ENCODE assay signal across 8 cellular contexts in genomic region chr14:49621114-49621881, GRCh38. TPM values are rescaled to one million over a fixed set of nuclear protein-coding genes. Genes with fewer than 3 reads are reported as not detected.
A peak's percentile ranks its signal among the peaks of the same experiment; 100 is the strongest.
DNase-seq lines count a peak whose midpoint lies in the region; ATAC-seq, FAIRE-seq and TF ChIP-seq lines count a peak whose summit lies in the region.

No MANE protein-coding gene starts in this region.

- peak overlapping the region; percentile 99 for H3K27ac Mint-ChIP-seq in activated T-helper 17 cell treated with anti-CD3 and anti-CD28 coated beads, Interleukin-2, amount 50 U/mL, for 72 hours
- H3K27ac Mint-ChIP-seq in neural progenitor cell = no peak overlapping the region

- peak overlapping the region; percentile 4 for H3K9ac ChIP-seq in neural progenitor cell

- TF ChIP-seq EP300 in A549 (IDR thresholded peaks at IDR 0.05) = no peak

- peak overlapping the region; percentile 94 for H3K4me2 ChIP-seq in A549
- H3K4me2 ChIP-seq in neural progenitor cell = peak overlapping the region; percentile 95

- H3K9me3 ChIP-seq in A549 (no peaks in the 10 kb centered on the region), neural progenitor cell (ENCODE audit: low read depth) (no peaks in the 10 kb centered on the region)

- DNase-seq in A549 (ENCODE audit: low read depth in 1 of 2, low spot score in 1 of 2) = peak in 1 of 2 experiments; percentile 80
- peak; percentile 63 for DNase-seq in NCI-H510A treated with DMSO at 0.1 percent for 48 hours (lab: John Stamatoyannopoulos, UW)
- DNase-seq in foreskin fibroblast = peak; percentile 44 to 81
- DNase-seq in neural progenitor cell (ENCODE audit: low spot score) = peak; percentile 79
- peak; percentile 72 for DNase-seq in urothelium cell line (ENCODE audit: low spot score)

- H3K27me3 Mint-ChIP-seq in activated T-helper 17 cell treated with anti-CD3 and anti-CD28 coated beads, Interleukin-2, amount 50 U/mL, for 72 hours = no peaks in the 10 kb centered on the region
- peaks cover 5% of the 10 kb centered on the region for H3K27me3 Mint-ChIP-seq in neural progenitor cell (ENCODE audit: insufficient read depth, low read depth)

- CTCF ChIA-PET in A549 (lab: Yijun Ruan, JAX) = interaction anchor here (1.1 to 5.2 kb wide), 5 partner anchors 9 to 231 kb away, joined by 4 to 55 read pairs (median 7); partner anchors contain the start of genes DNAAF2, LRR1 and NEMF

- H3K4me3 Mint-ChIP-seq in activated T-helper 17 cell treated with anti-CD3 and anti-CD28 coated beads, Interleukin-2, amount 50 U/mL, for 72 hours = peak overlapping the region; percentile 95
- peak overlapping the region; percentile 100 for H3K4me3 Mint-ChIP-seq in neural progenitor cell

- H3K27me3 ChIP-seq in neural progenitor cell = no peaks in the 10 kb centered on the region

- peaks cover 22% of the 10 kb centered on the region for H3K36me3 ChIP-seq in neural progenitor cell

- peaks cover 19% of the 10 kb centered on the region for H3K4me1 Mint-ChIP-seq in activated T-helper 17 cell treated with anti-CD3 and anti-CD28 coated beads, Interleukin-2, amount 50 U/mL, for 72 hours
- peaks cover 34% of the 10 kb centered on the region for H3K4me1 Mint-ChIP-seq in neural progenitor cell

- no peak for TF ChIP-seq POLR2A in A549 (IDR thresholded peaks at IDR 0.05; ENCODE audit: low read length)

- 16% methylated on average over 12 of the region's 65 CpGs for WGBS in A549 (ENCODE audit: missing lambda C conversion rate)

- FAIRE-seq in A549 (lab: Jason Lieb, UNC) (no peak), urothelium cell line (lab: Jason Lieb, UNC) (no peak)

- POLR2A ChIA-PET in A549 (lab: Yijun Ruan, JAX) = interaction anchor here (0.6 to 3.3 kb wide), 13 partner anchors 9 to 241 kb away, joined by 3 to 50 read pairs (median 8); partner anchors contain the start of genes DNAAF2, KLHDC2, LRR1 and NEMF

- peaks cover 51% of the 10 kb centered on the region for H3F3A ChIP-seq in neural progenitor cell (ENCODE audit: low read depth)

- peaks cover 99% of the 10 kb centered on the region for H3K36me3 Mint-ChIP-seq in activated T-helper 17 cell treated with anti-CD3 and anti-CD28 coated beads, Interleukin-2, amount 50 U/mL, for 72 hours (ENCODE audit: low read depth)
- peaks cover 20% of the 10 kb centered on the region for H3K36me3 Mint-ChIP-seq in neural progenitor cell

- TF ChIP-seq RAD21 in A549 (conservative IDR thresholded peaks at IDR 0.05 in 1 of 2, IDR thresholded peaks at IDR 0.05 in 1 of 2) = no peak

- ATAC-seq in A549 (peak; percentile 64 to 71), HG02885 (IDR thresholded peaks at IDR 0.05; ENCODE audit: poor library complexity, unreplicated experiment) (peak; percentile 31)
- peak; percentile 7 for ATAC-seq in activated T-helper 17 cell treated with anti-CD3 and anti-CD28 coated beads, Interleukin-2, amount 50 U/mL, for 72 hours (replicated peaks)

- no peaks in the 10 kb centered on the region for H3K9me3 Mint-ChIP-seq in activated T-helper 17 cell treated with anti-CD3 and anti-CD28 coated beads, Interleukin-2, amount 50 U/mL, for 72 hours
- no peaks in the 10 kb centered on the region for H3K9me3 Mint-ChIP-seq in neural progenitor cell

- H3K4me1 ChIP-seq in A549 (peaks cover 55% of the 10 kb centered on the region), neural progenitor cell (peaks cover 22% of the 10 kb centered on the region)

- peak overlapping the region; percentile 95 to 96 for H3K27ac ChIP-seq in A549
- H3K27ac ChIP-seq in neural progenitor cell = no peak overlapping the region

- H3K79me2 ChIP-seq in neural progenitor cell (ENCODE audit: low read depth) = peaks cover 69% of the 10 kb centered on the region

- peak overlapping the region; percentile 17 for H2AFZ ChIP-seq in neural progenitor cell (replicated peaks)

- H3K4me3 ChIP-seq in A549 = peak overlapping the region; percentile 78
- peak overlapping the region; percentile 95 for H3K4me3 ChIP-seq in GM12875 (ENCODE audit: low read depth, low read length)
- H3K4me3 ChIP-seq in foreskin fibroblast (ENCODE audit: low read depth in 1 of 2, low read length in 2 of 2) = peak overlapping the region; percentile 84 to 99
- peak overlapping the region; percentile 72 for H3K4me3 ChIP-seq in neural progenitor cell

- TF ChIP-seq CTCF in A549 (IDR thresholded peaks at IDR 0.05) = no peak
- TF ChIP-seq CTCF in GM12875 (IDR thresholded peaks at IDR 0.05; ENCODE audit: borderline replicate concordance, insufficient read depth, low read depth, low read length) = no peak
- TF ChIP-seq CTCF in foreskin fibroblast (IDR thresholded peaks at IDR 0.05; ENCODE audit: low read depth, low read length) = no peak
- TF ChIP-seq CTCF in neural progenitor cell (IDR thresholded peaks at IDR 0.05) = no peak

- peaks cover 54% of the 10 kb centered on the region for H4K20me1 ChIP-seq in neural progenitor cell (ENCODE audit: low read depth)

TF ChIP-seq in A549, 52 proteins besides CTCF, POLR2A, EP300 and RAD21:
- TF ChIP-seq PBX3 (IDR thresholded peaks at IDR 0.05) (0 out of 2 replicates have a peak, but pooled peaks have one; percentile 11), HEYL (CRISPR knock-in tag; IDR thresholded peaks at IDR 0.05) (no peak), MAX (IDR thresholded peaks at IDR 0.05) (peak; percentile 52; the same call in 1 of the 2 replicates)

RNA-seq across cellular contexts. Expression of gene MGAT2, which starts 0.7 kb away (rescaled TPM):
- polyA plus RNA-seq in A549 (2011; rRNA removed) (33.0 and 35.6 TPM in 2 replicates), A549 (2017; fragmentation: RNase III; extraction: RNeasy Plus Mini Kit Qiagen cat#74134 plus additional on column Dnase treatment) (26.7 to 27.0 TPM (median 26.9 TPM) in 3 replicates)
- polyA plus RNA-seq in A549 (2012; cell fraction: cytosol; rRNA removed) = 15.2 and 17.9 TPM in 2 replicates
- polyA plus RNA-seq in A549 (2012; cell fraction: nucleus; rRNA removed) = 11.1 and 12.6 TPM in 2 replicates
- 15.6 and 18.5 TPM in 2 replicates for polyA minus RNA-seq in A549 (2011; rRNA and poly(A)+ RNA removed)
- 10 to 100 TPM; 44.6 to 49.3 TPM for total RNA-seq in activated T-helper 17 cell treated with anti-CD3 and anti-CD28 coated beads, Interleukin-2, amount 50 U/mL, for 72 hours
- 30.3 and 31.7 TPM in 2 replicates for total RNA-seq in neural progenitor cell (ENCODE audit: low replicate concordance)

RNA-seq across cellular contexts. Expression of gene RPL36AL, which starts 0.9 kb away (rescaled TPM):
- polyA plus RNA-seq in A549 (2011; rRNA removed) (280 and 390 TPM in 2 replicates), A549 (2017; fragmentation: RNase III; extraction: RNeasy Plus Mini Kit Qiagen cat#74134 plus additional on column Dnase treatment) (454 to 469 TPM (median 468 TPM) in 3 replicates)
- polyA plus RNA-seq in A549 (2012; cell fraction: cytosol; rRNA removed) = 272 and 403 TPM in 2 replicates
- polyA plus RNA-seq in A549 (2012; cell fraction: nucleus; rRNA removed) = 46.2 and 69.2 TPM in 2 replicates
- polyA minus RNA-seq in A549 (2011; rRNA and poly(A)+ RNA removed) = 40.4 and 50.3 TPM in 2 replicates
- 100 to 1,000 TPM; 182 to 184 TPM for total RNA-seq in activated T-helper 17 cell treated with anti-CD3 and anti-CD28 coated beads, Interleukin-2, amount 50 U/mL, for 72 hours
- total RNA-seq in neural progenitor cell (ENCODE audit: low replicate concordance) = 130 and 170 TPM in 2 replicates

RNA-seq across cellular contexts. Expression of gene DNAAF2, which starts 13.7 kb away (rescaled TPM):
- polyA plus RNA-seq in A549 (2011; rRNA removed) (10.5 and 14.1 TPM in 2 replicates), A549 (2017; fragmentation: RNase III; extraction: RNeasy Plus Mini Kit Qiagen cat#74134 plus additional on column Dnase treatment) (10.8 to 12.1 TPM (median 11.9 TPM) in 3 replicates)
- 10.3 and 10.5 TPM in 2 replicates for polyA plus RNA-seq in A549 (2012; cell fraction: cytosol; rRNA removed)
- 9.0 and 13.2 TPM in 2 replicates for polyA plus RNA-seq in A549 (2012; cell fraction: nucleus; rRNA removed)
- polyA minus RNA-seq in A549 (2011; rRNA and poly(A)+ RNA removed) = 2.0 and 2.1 TPM in 2 replicates
- total RNA-seq in activated T-helper 17 cell treated with anti-CD3 and anti-CD28 coated beads, Interleukin-2, amount 50 U/mL, for 72 hours = 10 to 100 TPM in 1 of 2 donors, 1 to 10 TPM in 1; 9.3 to 11.6 TPM
- total RNA-seq in neural progenitor cell (ENCODE audit: low replicate concordance) = 29.0 and 35.1 TPM in 2 replicates

RNA-seq across cellular contexts. Expression of gene LRR1, which starts 22.6 kb away (rescaled TPM):
- polyA plus RNA-seq in A549 (2011; rRNA removed) = 34.6 and 50.7 TPM in 2 replicates
- 40.2 and 40.9 TPM in 2 replicates for polyA plus RNA-seq in A549 (2012; cell fraction: cytosol; rRNA removed)
- 13.3 and 15.5 TPM in 2 replicates for polyA plus RNA-seq in A549 (2012; cell fraction: nucleus; rRNA removed)
- 48.4 to 53.5 TPM (median 52.8 TPM) in 3 replicates for polyA plus RNA-seq in A549 (2017; fragmentation: RNase III; extraction: RNeasy Plus Mini Kit Qiagen cat#74134 plus additional on column Dnase treatment)
- 7.0 and 9.7 TPM in 2 replicates for polyA minus RNA-seq in A549 (2011; rRNA and poly(A)+ RNA removed)
- 10 to 100 TPM; 29.6 to 62.2 TPM for total RNA-seq in activated T-helper 17 cell treated with anti-CD3 and anti-CD28 coated beads, Interleukin-2, amount 50 U/mL, for 72 hours
- 25.1 and 35.2 TPM in 2 replicates for total RNA-seq in neural progenitor cell (ENCODE audit: low replicate concordance)

RNA-seq across cellular contexts. Expression of gene RPS29, which starts 35.1 kb away (rescaled TPM):
- polyA plus RNA-seq in A549 (2011; rRNA removed) = 3,909 and 5,167 TPM in 2 replicates
- 10,276 and 13,870 TPM in 2 replicates for polyA plus RNA-seq in A549 (2012; cell fraction: cytosol; rRNA removed)
- polyA plus RNA-seq in A549 (2012; cell fraction: nucleus; rRNA removed) = 7,114 and 8,546 TPM in 2 replicates
- polyA plus RNA-seq in A549 (2017; fragmentation: RNase III; extraction: RNeasy Plus Mini Kit Qiagen cat#74134 plus additional on column Dnase treatment) = 3,539 to 3,858 TPM (median 3,692 TPM) in 3 replicates
- 1,093 and 1,224 TPM in 2 replicates for polyA minus RNA-seq in A549 (2011; rRNA and poly(A)+ RNA removed)
- total RNA-seq in activated T-helper 17 cell treated with anti-CD3 and anti-CD28 coated beads, Interleukin-2, amount 50 U/mL, for 72 hours = 1,000 to 10,000 TPM; 2,187 to 2,396 TPM
- 5,636 and 6,941 TPM in 2 replicates for total RNA-seq in neural progenitor cell (ENCODE audit: low replicate concordance)

Comparison
In these comparisons a context has a peak if more than half of its experiments do, and no peak if none do; other contexts are left out.
1. ATAC-seq: peak in every context shown above with its lines; median percentile 68 in A549; 31 in HG02885; 7 in activated T-helper 17 cell treated with anti-CD3 and anti-CD28 coated beads, Interleukin-2, amount 50 U/mL, for 72 hours.